10 cellular contexts compared by ENCODE assay signal in the genomic region with DNA sequence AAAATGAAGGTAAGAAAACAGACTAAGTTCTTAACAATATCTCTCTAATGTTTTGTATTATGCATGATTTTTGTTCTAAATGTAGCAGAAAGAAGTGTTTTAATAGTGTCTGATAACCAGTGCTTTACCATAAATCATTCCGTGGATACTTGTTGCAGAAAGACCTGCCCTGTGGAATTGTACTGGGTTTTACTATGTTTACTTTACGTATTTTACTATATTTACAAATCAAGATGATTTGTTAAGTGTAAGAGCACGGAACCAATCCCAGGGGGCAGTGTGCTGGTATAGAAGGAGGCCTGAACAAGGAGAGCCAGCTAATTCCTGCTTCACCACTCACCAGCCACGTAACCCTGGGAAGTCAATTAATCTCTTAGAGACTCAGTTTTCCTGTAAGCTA. TPM values are rescaled to one million over a fixed set of nuclear protein-coding genes. Genes with fewer than 3 reads are reported as not detected.
DNase-seq lines count a peak whose midpoint lies in the region; ATAC-seq and TF ChIP-seq lines count a peak whose summit lies in the region.
"Had no signal": no experiment of that assay in that cellular context is flagged by ENCODE, and none has a peak within 500 bp of the region (broad histone marks: within the 10 kb centered on the region; RNA-seq: fewer than 3 reads in every experiment).

No MANE protein-coding gene starts in this region.

- H3K27me3 ChIP-seq in left lung, result peaks cover 0 to 22% of the 10 kb centered on the region in 2 donors

- intact Hi-C loops in left lung (cut with DNase I), result no loop called here

- no peaks in the 10 kb centered on the region for H3K4me1 ChIP-seq in left lung

- peak; percentile 79 for TF ChIP-seq CTCF in VCaP (conservative IDR thresholded peaks at IDR 0.05)
- no peak for TF ChIP-seq CTCF in left lung (IDR thresholded peaks at IDR 0.05)

- DNase-seq in DMS153 treated with DMSO at 0.1 percent for 48 hours (lab: John Stamatoyannopoulos, UW; ENCODE audit: unreplicated experiment), result peak; percentile 88
- DNase-seq in M059J (ENCODE audit: low read depth), result peak; percentile 24
- DNase-seq in left lung, result no peak
- DNase-seq in activated CD4-positive, CD25-positive, alpha-beta regulatory T cell (lab: John Stamatoyannopoulos, UW), result no peak
- DNase-seq in nucleus accumbens (lab: John Stamatoyannopoulos, UW), result no peak
- DNase-seq: activated CD4-positive, alpha-beta T cell treated with anti-CD3 and anti-CD28 coated beads, Interleukin-2, amount 10 ng/mL, durations not matched to agents 7 days and 5 days had no signal

- no peak overlapping the region for H3K4me3 ChIP-seq in left lung

- H3K27ac ChIP-seq in VCaP (peak overlapping the region; percentile 73), left lung (no peak overlapping the region)
- H3K27ac ChIP-seq: KMS-11 had no signal

- H3K9me3 ChIP-seq in left lung, result no peaks in the 10 kb centered on the region

- peak; percentile 69 for ATAC-seq in left lung
- ATAC-seq in GM18520 (IDR thresholded peaks at IDR 0.05; ENCODE audit: unreplicated experiment), result no peak
- no peak for ATAC-seq in HG02763 (IDR thresholded peaks at IDR 0.05; ENCODE audit: unreplicated experiment)

- H3K36me3 ChIP-seq in left lung, result no peaks in the 10 kb centered on the region

RNA-seq across cellular contexts. Expression of a gene that starts 1.4 kb away (rescaled TPM):
- not detected in 2 replicates for total RNA-seq in M059J (2014; rRNA removed; shearing (Covaris generic))
- not detected for total RNA-seq in left lung
- total RNA-seq: activated CD4-positive, alpha-beta T cell treated with anti-CD3 and anti-CD28 coated beads, Interleukin-2, amount 10 ng/mL, durations not matched to agents 7 days and 5 days had no signal

RNA-seq across cellular contexts. Expression of a gene that starts 30.7 kb away (rescaled TPM):
- 29.7 and 39.0 TPM in 2 replicates for total RNA-seq in M059J (2014; rRNA removed; shearing (Covaris generic))
- total RNA-seq in left lung, result 10 to 100 TPM; 21.7 TPM

Comparison
In these comparisons a context has a peak if more than half of its experiments do, and no peak if none do; other contexts are left out.
1. DNase-seq: peak in DMS153 treated with DMSO at 0.1 percent for 48 hours (single experiment) and M059J (single experiment); none in left lung (0 of 2), activated CD4-positive, CD25-positive, alpha-beta regulatory T cell (0 of 4) and nucleus accumbens (0 of 56).